Comparison of ENCODE assay signal across 9 cellular contexts in genomic region chr17:38881600-38882191, GRCh38. TPM values are rescaled to one million over a fixed set of nuclear protein-coding genes. Genes with fewer than 3 reads are reported as not detected.
DNase-seq lines count a peak whose midpoint lies in the region; ATAC-seq and TF ChIP-seq lines count a peak whose summit lies in the region.
"Had no signal": no experiment of that assay in that cellular context is flagged by ENCODE, and none has a peak within 500 bp of the region (broad histone marks: within the 10 kb centered on the region; RNA-seq: fewer than 3 reads in every experiment).

No MANE protein-coding gene starts in this region.

- H3K27ac Mint-ChIP-seq in endodermal cell (peak overlapping the region; percentile 87), natural killer cell (peak overlapping the region; percentile 91 to 98)

- H3K4me1 ChIP-seq in HEK293 (ENCODE audit: control insufficient read depth, insufficient read depth, low read length) (peaks cover 30% of the 10 kb centered on the region), endodermal cell (ENCODE audit: control insufficient read depth, insufficient read depth, low read length) (peaks cover 27% of the 10 kb centered on the region)

- H3K9me3 ChIP-seq in HEK293 (ENCODE audit: control insufficient read depth, insufficient read depth, low read depth, low read length) = no peaks in the 10 kb centered on the region
- H3K9me3 ChIP-seq in SK-N-MC (ENCODE audit: low read depth, low read length) = no peaks in the 10 kb centered on the region
- no peaks in the 10 kb centered on the region for H3K9me3 ChIP-seq in endodermal cell (ENCODE audit: control insufficient read depth, low read length)
- H3K9me3 ChIP-seq: pancreas had no signal

- CTCF ChIA-PET in HEK293 (lab: Yijun Ruan, JAX) = interaction anchor here (0.6 to 1.4 kb wide), 5 partner anchors 10 to 359 kb away, joined by 3 to 8 read pairs (median 4); no protein-coding TSS in a partner anchor

- H3K36me3 Mint-ChIP-seq in endodermal cell (ENCODE audit: low read depth) (peaks cover 55% of the 10 kb centered on the region), natural killer cell (peaks cover 6% of the 10 kb centered on the region)

- 84% methylated on average over 8 of the region's 8 CpGs; no CpG with 5 or more reads in 1 of the 2 experiments for WGBS in endodermal cell (ENCODE audit: insufficient coverage in 1 of 2, insufficient read length in 1 of 2), 2 experiments

- H3K4me1 Mint-ChIP-seq in endodermal cell = peaks cover 67% of the 10 kb centered on the region
- peaks cover 83 to 91% of the 10 kb centered on the region in 2 donors for H3K4me1 Mint-ChIP-seq in natural killer cell

- DNase-seq in SK-N-MC (ENCODE audit: low read depth, low spot score) = no peak
- DNase-seq in endodermal cell = peak; percentile 47
- DNase-seq in natural killer cell = no peak
- DNase-seq in islet precursor cell = no peak

- ATAC-seq in natural killer cell (peak; percentile 30 to 57 (median 38)), GM19035 (IDR thresholded peaks at IDR 0.05; ENCODE audit: unreplicated experiment) (no peak), HG03460 (IDR thresholded peaks at IDR 0.05; ENCODE audit: unreplicated experiment) (no peak), GM18505 (IDR thresholded peaks at IDR 0.05; ENCODE audit: unreplicated experiment) (no peak)

- TF ChIP-seq CTCF in HEK293 (tag by site-specific recombination; IDR thresholded peaks at IDR 0.05) (no peak), endodermal cell (conservative IDR thresholded peaks at IDR 0.05) (no peak), natural killer cell (IDR thresholded peaks at IDR 0.05) (no peak)

- H3K36me3 ChIP-seq in HEK293 (ENCODE audit: control insufficient read depth in 2 of 2, insufficient read depth in 1 of 2, low read length in 2 of 2) (peaks cover 4 to 35% of the 10 kb centered on the region in 2 experiments; a peak in 2 of 3 replicates), SK-N-MC (ENCODE audit: insufficient read depth, low read length) (peaks cover 46% of the 10 kb centered on the region; the same call in 1 of the 2 replicates), endodermal cell (ENCODE audit: control insufficient read depth, insufficient read depth, low read length) (peaks cover 81% of the 10 kb centered on the region)

- intact Hi-C loops in natural killer cell (cut with micrococcal nuclease) = loop anchor here (1.0 kb wide), 1 partner anchor 10 kb away; no protein-coding TSS in a partner anchor

- H3K27me3 ChIP-seq in endodermal cell (ENCODE audit: control insufficient read depth, insufficient read depth, low read length, poor library complexity, severe bottlenecking) = no peaks in the 10 kb centered on the region
- H3K27me3 ChIP-seq: pancreas had no signal

- H3K27ac ChIP-seq in HEK293 (ENCODE audit: extremely low read depth, low read depth, low read length) (peak overlapping the region; percentile 51; the same call in 1 of the 2 replicates), SK-N-MC (peak overlapping the region; percentile 34), endodermal cell (ENCODE audit: low read depth, low read length) (peak overlapping the region; percentile 66)

- H3K4me3 Mint-ChIP-seq in endodermal cell (no peak overlapping the region), natural killer cell (peak overlapping the region; percentile 82)

- H3K9ac ChIP-seq in SK-N-MC (ENCODE audit: insufficient read length) (no peak overlapping the region), endodermal cell (ENCODE audit: extremely low read depth, low read length, poor library complexity, severe bottlenecking) (no peak overlapping the region)

- no peaks in the 10 kb centered on the region for H3K9me3 Mint-ChIP-seq in endodermal cell
- no peaks in the 10 kb centered on the region for H3K9me3 Mint-ChIP-seq in natural killer cell

- TF ChIP-seq POLR2A in GM18505 (IDR thresholded peaks at IDR 0.05; ENCODE audit: borderline replicate concordance, extremely low read depth, insufficient read depth, insufficient read length) = no peak

- POLR2A ChIA-PET in HEK293 (lab: Yijun Ruan, JAX) = interaction anchor here (1.0 to 1.8 kb wide), 2 partner anchors 12 to 28 kb away, joined by 3 to 24 read pairs; partner anchors contain the start of gene LASP1

- H3K4me3 ChIP-seq in HEK293 (ENCODE audit: low read depth, low read length) = no peak overlapping the region
- H3K4me3 ChIP-seq in SK-N-MC = peak overlapping the region; percentile 1; the same call in 1 of the 2 replicates
- H3K4me3 ChIP-seq in endodermal cell (ENCODE audit: low read length) = no peak overlapping the region
- H3K4me3 ChIP-seq: pancreas had no signal

- no peaks in the 10 kb centered on the region for H3K27me3 Mint-ChIP-seq in endodermal cell (ENCODE audit: insufficient read depth)
- H3K27me3 Mint-ChIP-seq in natural killer cell (ENCODE audit: low read depth in 2 of 2) = no peaks in the 10 kb centered on the region

TF ChIP-seq in HEK293, 187 proteins besides CTCF, POLR2A, EP300 and RAD21 (continues in another document):
- TF ChIP-seq ZNF211 (tag by site-specific recombination; IDR thresholded peaks at IDR 0.05; ENCODE audit: low read depth) (no peak), ZNF121 (tag by site-specific recombination; IDR thresholded peaks at IDR 0.05) (no peak), ZNF555 (tag by site-specific recombination; conservative IDR thresholded peaks at IDR 0.05) (no peak), PRDM4 (tag by site-specific recombination; IDR thresholded peaks at IDR 0.05) (peak; percentile 40; the same call in 1 of the 2 replicates)
- TF ChIP-seq, protein P1, sequence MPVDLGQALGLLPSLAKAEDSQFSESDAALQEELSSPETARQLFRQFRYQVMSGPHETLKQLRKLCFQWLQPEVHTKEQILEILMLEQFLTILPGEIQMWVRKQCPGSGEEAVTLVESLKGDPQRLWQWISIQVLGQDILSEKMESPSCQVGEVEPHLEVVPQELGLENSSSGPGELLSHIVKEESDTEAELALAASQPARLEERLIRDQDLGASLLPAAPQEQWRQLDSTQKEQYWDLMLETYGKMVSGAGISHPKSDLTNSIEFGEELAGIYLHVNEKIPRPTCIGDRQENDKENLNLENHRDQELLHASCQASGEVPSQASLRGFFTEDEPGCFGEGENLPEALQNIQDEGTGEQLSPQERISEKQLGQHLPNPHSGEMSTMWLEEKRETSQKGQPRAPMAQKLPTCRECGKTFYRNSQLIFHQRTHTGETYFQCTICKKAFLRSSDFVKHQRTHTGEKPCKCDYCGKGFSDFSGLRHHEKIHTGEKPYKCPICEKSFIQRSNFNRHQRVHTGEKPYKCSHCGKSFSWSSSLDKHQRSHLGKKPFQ (tag by site-specific recombination; IDR thresholded peaks at IDR 0.05) = peak; percentile 75
- TF ChIP-seq, protein P2, sequence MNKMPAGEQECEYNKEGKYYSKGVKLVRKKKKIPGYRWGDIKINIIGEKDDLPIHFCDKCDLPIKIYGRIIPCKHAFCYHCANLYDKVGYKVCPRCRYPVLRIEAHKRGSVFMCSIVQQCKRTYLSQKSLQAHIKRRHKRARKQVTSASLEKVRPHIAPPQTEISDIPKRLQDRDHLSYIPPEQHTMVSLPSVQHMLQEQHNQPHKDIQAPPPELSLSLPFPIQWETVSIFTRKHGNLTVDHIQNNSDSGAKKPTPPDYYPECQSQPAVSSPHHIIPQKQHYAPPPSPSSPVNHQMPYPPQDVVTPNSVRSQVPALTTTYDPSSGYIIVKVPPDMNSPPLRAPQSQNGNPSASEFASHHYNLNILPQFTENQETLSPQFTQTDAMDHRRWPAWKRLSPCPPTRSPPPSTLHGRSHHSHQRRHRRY (tag by site-specific recombination; IDR thresholded peaks at IDR 0.05) = no peak
- TF ChIP-seq, protein P3, sequence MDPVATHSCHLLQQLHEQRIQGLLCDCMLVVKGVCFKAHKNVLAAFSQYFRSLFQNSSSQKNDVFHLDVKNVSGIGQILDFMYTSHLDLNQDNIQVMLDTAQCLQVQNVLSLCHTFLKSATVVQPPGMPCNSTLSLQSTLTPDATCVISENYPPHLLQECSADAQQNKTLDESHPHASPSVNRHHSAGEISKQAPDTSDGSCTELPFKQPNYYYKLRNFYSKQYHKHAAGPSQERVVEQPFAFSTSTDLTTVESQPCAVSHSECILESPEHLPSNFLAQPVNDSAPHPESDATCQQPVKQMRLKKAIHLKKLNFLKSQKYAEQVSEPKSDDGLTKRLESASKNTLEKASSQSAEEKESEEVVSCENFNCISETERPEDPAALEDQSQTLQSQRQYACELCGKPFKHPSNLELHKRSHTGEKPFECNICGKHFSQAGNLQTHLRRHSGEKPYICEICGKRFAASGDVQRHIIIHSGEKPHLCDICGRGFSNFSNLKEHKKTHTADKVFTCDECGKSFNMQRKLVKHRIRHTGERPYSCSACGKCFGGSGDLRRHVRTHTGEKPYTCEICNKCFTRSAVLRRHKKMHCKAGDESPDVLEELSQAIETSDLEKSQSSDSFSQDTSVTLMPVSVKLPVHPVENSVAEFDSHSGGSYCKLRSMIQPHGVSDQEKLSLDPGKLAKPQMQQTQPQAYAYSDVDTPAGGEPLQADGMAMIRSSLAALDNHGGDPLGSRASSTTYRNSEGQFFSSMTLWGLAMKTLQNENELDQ (tag by site-specific recombination; IDR thresholded peaks at IDR 0.05; ENCODE audit: low read depth) = no peak

RNA-seq across cellular contexts. Expression of gene LASP1, which starts 11.8 kb away (rescaled TPM):
- 100 to 1,000 TPM; 168 to 177 TPM for total RNA-seq in endodermal cell
- polyA plus RNA-seq in endodermal cell (2013, experiment 1 of 2) = 102 TPM
- 102 TPM for polyA plus RNA-seq in endodermal cell (2013, experiment 2 of 2)
- total RNA-seq in natural killer cell = 100 to 1,000 TPM; 293 to 363 (median 340) TPM

RNA-seq across cellular contexts. Expression of gene RPL23, which starts 28.2 kb away (rescaled TPM):
- total RNA-seq in endodermal cell (1,000 to 10,000 TPM; 1,194 to 1,262 TPM), natural killer cell (100 to 1,000 TPM; 752 to 934 (median 923) TPM)
- 2,291 TPM for polyA plus RNA-seq in endodermal cell (2013, experiment 1 of 2)
- polyA plus RNA-seq in endodermal cell (2013, experiment 2 of 2) = 2,039 TPM

RNA-seq across cellular contexts. Expression of gene CWC25, which starts 56.6 kb away (rescaled TPM):
- total RNA-seq in endodermal cell (10 to 100 TPM; 14.6 to 15.0 TPM), natural killer cell (10 to 100 TPM; 63.8 to 79.4 (median 74.4) TPM)
- 17.2 TPM for polyA plus RNA-seq in endodermal cell (2013, experiment 1 of 2)
- polyA plus RNA-seq in endodermal cell (2013, experiment 2 of 2) = 16.7 TPM

Comparison
In these comparisons a context has a peak if more than half of its experiments do, and no peak if none do; other contexts are left out.
1. ATAC-seq: peak in natural killer cell (3 of 3); none in GM19035 (single experiment), HG03460 (single experiment) and GM18505 (single experiment).
2. Peak in every context shown above with its lines, with median percentiles within 50 percentile points of each other: H3K27ac ChIP-seq.